In genomic region chrX:15274946-15275345, GRCh38 we compare ENCODE assay signal across 24 cellular contexts. TPM values are rescaled to one million over a fixed set of nuclear protein-coding genes. Genes with fewer than 3 reads are reported as not detected.
DNase-seq lines count a peak whose midpoint lies in the region; ATAC-seq, FAIRE-seq and TF ChIP-seq lines count a peak whose summit lies in the region.
"Had no signal": no experiment of that assay in that cellular context is flagged by ENCODE, and none has a peak within 500 bp of the region (broad histone marks: within the 10 kb centered on the region; RNA-seq: fewer than 3 reads in every experiment).

No MANE protein-coding gene starts in this region.

- H3K36me3 ChIP-seq in IMR-90 (ENCODE audit: control insufficient read depth, insufficient read depth, low read length): no peaks in the 10 kb centered on the region
- H3K36me3 ChIP-seq in K562 (ENCODE audit: control insufficient read depth, insufficient read depth, low read length): no peaks in the 10 kb centered on the region
- no peaks in the 10 kb centered on the region for H3K36me3 ChIP-seq in MM.1S (replicated peaks; ENCODE audit: insufficient read depth, low read length)
- H3K36me3 ChIP-seq: HAP-1 had no signal

- H3K9ac ChIP-seq in IMR-90 (ENCODE audit: low read depth, low read length) (no peak overlapping the region), K562 (ENCODE audit: insufficient read depth in 1 of 2, low read depth in 2 of 2, low read length in 2 of 2) (no peak overlapping the region), MM.1S (ENCODE audit: low read length) (no peak overlapping the region)

- CTCF ChIA-PET in IMR-90 (lab: Yijun Ruan, JAX) (no interaction called here), K562 (lab: Yijun Ruan, JAX; ENCODE audit: low intra/inter-chr PET ratio) (no interaction called here)

- intact Hi-C loops in IMR-90 (cut with micrococcal nuclease): no loop called here
- intact Hi-C loops in K562 (cut with micrococcal nuclease): no loop called here

- no peak overlapping the region for H2BK120ac ChIP-seq in IMR-90 (ENCODE audit: low read depth, low read length)

- in situ Hi-C loops in IMR-90 (cut with MboI; ENCODE audit: low sequenced_read_pairs) (no loop called here), K562 (cut with MboI) (no loop called here)

- no peak overlapping the region for H3K27ac ChIP-seq in IMR-90 (ENCODE audit: insufficient read depth, low read length)
- no peak overlapping the region for H3K27ac ChIP-seq in K562 (ENCODE audit: extremely low read depth, low read depth, low read length)
- H3K27ac ChIP-seq in MM.1S (ENCODE audit: low read length): no peak overlapping the region

- H2AFZ ChIP-seq in IMR-90 (replicated peaks; ENCODE audit: low read length, poor library complexity) (no peak overlapping the region), K562 (ENCODE audit: low read depth, low read length) (no peak overlapping the region), MM.1S (ENCODE audit: low read length) (no peak overlapping the region)

- H2BK5ac ChIP-seq in IMR-90 (ENCODE audit: low read depth, low read length, poor library complexity, severe bottlenecking): no peak overlapping the region

- H3K9me3 ChIP-seq in IMR-90 (ENCODE audit: control insufficient read depth, insufficient read depth, low read length) (no peaks in the 10 kb centered on the region), K562 (replicated peaks; ENCODE audit: control insufficient read depth, insufficient read depth, low read depth, low read length) (no peaks in the 10 kb centered on the region), MM.1S (replicated peaks; ENCODE audit: insufficient read depth, low read length) (no peaks in the 10 kb centered on the region)
- H3K9me3 ChIP-seq: HAP-1 had no signal

- WGBS in IMR-90 (ENCODE audit: extremely low coverage in 2 of 2, insufficient read length in 1 of 2), 2 experiments: no CpG with 5 or more reads among the region's 2 CpGs
- WGBS in K562 (ENCODE audit: insufficient coverage, low coverage, missing lambda C conversion rate): 0% methylated on average over 2 of the region's 2 CpGs

- H3K23ac ChIP-seq in IMR-90 (ENCODE audit: low read depth, low read length): no peak overlapping the region

- no peaks in the 10 kb centered on the region for H3K79me1 ChIP-seq in IMR-90 (ENCODE audit: low read depth in 1 of 2, low read length in 2 of 2)

- no peaks in the 10 kb centered on the region for H4K20me1 ChIP-seq in IMR-90 (ENCODE audit: insufficient read depth, low read length)
- no peaks in the 10 kb centered on the region for H4K20me1 ChIP-seq in K562 (replicated peaks; ENCODE audit: control insufficient read depth, insufficient read depth, low read length)
- no peaks in the 10 kb centered on the region for H4K20me1 ChIP-seq in MM.1S (ENCODE audit: insufficient read depth, low read length)

- H3K9me1 ChIP-seq in IMR-90 (ENCODE audit: insufficient read depth, low read length) (no peaks in the 10 kb centered on the region), K562 (ENCODE audit: control insufficient read depth, insufficient read depth, low read length) (no peaks in the 10 kb centered on the region)

- no peak for TF ChIP-seq POLR2A in IMR-90 (IDR thresholded peaks at IDR 0.05; ENCODE audit: low read depth, low read length)
- TF ChIP-seq POLR2A in K562 (conservative IDR thresholded peaks at IDR 0.05): no peak

- no peaks in the 10 kb centered on the region; the same call in 1 of the 2 replicates for H3K4me1 ChIP-seq in IMR-90 (ENCODE audit: control insufficient read depth, insufficient read depth, low read length)
- peaks cover 0 to 2% of the 10 kb centered on the region in 2 experiments; a peak in 2 of 5 replicates for H3K4me1 ChIP-seq in K562 (replicated peaks in 1 of 2; ENCODE audit: control insufficient read depth in 2 of 2, insufficient read depth in 2 of 2, low read length in 2 of 2)
- H3K4me1 ChIP-seq in MM.1S (ENCODE audit: low read length): no peaks in the 10 kb centered on the region
- H3K4me1 ChIP-seq: HAP-1 had no signal

- TF ChIP-seq CTCF in IMR-90 (conservative IDR thresholded peaks at IDR 0.05; ENCODE audit: low read depth, low read length) (no peak), K562 (IDR thresholded peaks at IDR 0.05 in 2 of 3, conservative IDR thresholded peaks at IDR 0.05 in 1 of 3; ENCODE audit: insufficient read depth in 2 of 3, low read depth in 1 of 3, low read length in 3 of 3) (no peak), MM.1S (IDR thresholded peaks at IDR 0.05; ENCODE audit: low read length) (no peak)

- H3K14ac ChIP-seq in IMR-90 (replicated peaks; ENCODE audit: low read depth, low read length): no peak overlapping the region

- POLR2A ChIA-PET in IMR-90 (lab: Charles Lee; ENCODE audit: unreplicated experiment) (no interaction called here), K562 (lab: Yijun Ruan, JAX) (no interaction called here)

- H2BK20ac ChIP-seq in IMR-90 (ENCODE audit: low read depth, low read length): no peak overlapping the region

- H3K56ac ChIP-seq in IMR-90 (ENCODE audit: extremely low read depth, insufficient read depth, low read length): no peak overlapping the region

- no peaks in the 10 kb centered on the region for H3K9me2 ChIP-seq in MM.1S (replicated peaks; ENCODE audit: insufficient read depth, low read length)

- no peak overlapping the region for H2BK15ac ChIP-seq in IMR-90 (ENCODE audit: low read depth, low read length)

- H3K4ac ChIP-seq in IMR-90 (ENCODE audit: low read depth, low read length): no peak overlapping the region

- H2AK9ac ChIP-seq in IMR-90 (replicated peaks; ENCODE audit: low read depth, low read length, poor library complexity): no peak overlapping the region

- H3K4me2 ChIP-seq in IMR-90 (ENCODE audit: low read depth, low read length) (no peak overlapping the region), K562 (ENCODE audit: insufficient read depth, low read length) (no peak overlapping the region), MM.1S (ENCODE audit: low read depth, low read length) (no peak overlapping the region)

- no peak overlapping the region for H4K91ac ChIP-seq in IMR-90 (ENCODE audit: insufficient read depth, low read depth, low read length)

- no peak overlapping the region for H4K5ac ChIP-seq in IMR-90 (ENCODE audit: low read depth, low read length)

- H3K79me2 ChIP-seq in K562 (ENCODE audit: control insufficient read depth, insufficient read depth, low read length): no peaks in the 10 kb centered on the region
- H3K79me2 ChIP-seq in MM.1S (ENCODE audit: low read length): no peaks in the 10 kb centered on the region

- TF ChIP-seq RAD21 in IMR-90 (IDR thresholded peaks at IDR 0.05; ENCODE audit: low read length) (no peak), K562 (CRISPR knock-in tag; conservative IDR thresholded peaks at IDR 0.05 in 1 of 2, IDR thresholded peaks at IDR 0.05 in 1 of 2) (no peak)

- no peaks in the 10 kb centered on the region for H3F3A ChIP-seq in MM.1S (ENCODE audit: insufficient read depth, low read length)

- FAIRE-seq in K562 (lab: Jason Lieb, UNC): no peak
- FAIRE-seq: GM12891, GM18507, H54 had no signal

- no peak overlapping the region for H3K18ac ChIP-seq in IMR-90 (ENCODE audit: low read depth, low read length)

- H4K8ac ChIP-seq in IMR-90 (ENCODE audit: low read depth in 2 of 2, low read length in 2 of 2): no peak overlapping the region

- TF ChIP-seq EP300 in K562 (IDR thresholded peaks at IDR 0.05; ENCODE audit: low read length): no peak

- ATAC-seq in IMR-90 (ENCODE audit: low read depth): no peak
- no peak for ATAC-seq in K562
- no peak for ATAC-seq in HG03442 (IDR thresholded peaks at IDR 0.05; ENCODE audit: unreplicated experiment)

- DNase-seq in IMR-90 (no peak), K562 (ENCODE audit: extremely low read depth in 1 of 4, low spot score in 3 of 4) (no peak), fibroblast of peridontal ligament (ENCODE audit: extremely low read depth) (peak; percentile 11), MM.1S (no peak), NCI-H748 (lab: John Stamatoyannopoulos, UW; ENCODE audit: unreplicated experiment) (no peak)
- DNase-seq: C1 segment of cervical spinal cord; Calu3; CD4-positive, alpha-beta memory T cell; COR-L47; DMS53; DMS79 treated with DMSO at 0.1 percent for 48 hours; GF-D8; GOT3; HFFc6 had no signal

- H3K4me3 ChIP-seq in IMR-90 (ENCODE audit: insufficient read depth, low read depth, low read length): no peak overlapping the region
- H3K4me3 ChIP-seq in K562: no peak overlapping the region
- H3K4me3 ChIP-seq in MM.1S (ENCODE audit: low read length): no peak overlapping the region
- H3K4me3 ChIP-seq: HAP-1 had no signal

- H3K27me3 ChIP-seq in IMR-90 (ENCODE audit: control insufficient read depth, insufficient read depth, low read length) (no peaks in the 10 kb centered on the region), K562 (ENCODE audit: control insufficient read depth in 2 of 2, insufficient read depth in 2 of 2, low read length in 2 of 2) (peaks cover 0 to 3% of the 10 kb centered on the region in 2 experiments; a peak in 1 of 5 replicates), MM.1S (replicated peaks; ENCODE audit: insufficient read depth, low read length) (no peaks in the 10 kb centered on the region)

- dilution Hi-C loops in IMR-90 (cut with HindIII; ENCODE audit: low sequenced_read_pairs, unreplicated experiment): no loop called here

- no TSS peak for BruUV-seq in IMR-90 (replicated peaks; lab: Mats Ljungman, UMichigan)
- no TSS peak for BruUV-seq in K562 (replicated peaks; lab: Mats Ljungman, UMichigan)

- H2AK5ac ChIP-seq in IMR-90 (ENCODE audit: low read depth, low read length): no peak overlapping the region

RNA-seq across cellular contexts. Expression of gene ASB9, which starts 5.1 kb away (rescaled TPM):
- total RNA-seq in IMR-90 (2012; rRNA removed): 0.28 and 0.36 TPM in 2 replicates
- polyA plus RNA-seq in IMR-90 (2012; rRNA removed): 0.15 TPM in 1 of 2 replicates, not detected in the other
- 0.35 TPM in 1 of 2 replicates, not detected in the other for polyA plus RNA-seq in IMR-90 (2012; cell fraction: cytosol; rRNA removed)
- 0.05 TPM in 1 of 2 replicates, not detected in the other for polyA plus RNA-seq in IMR-90 (2012; cell fraction: nucleus; rRNA removed; ENCODE audit: low replicate concordance)
- not detected in 2 replicates for total RNA-seq in K562 (2011; cell fraction: chromatin; rRNA removed; ENCODE audit: low replicate concordance)
- total RNA-seq in K562 (2011; cell fraction: nucleolus; rRNA removed): 0.79 TPM in 1 of 2 replicates, not detected in the other
- not detected in 2 replicates for total RNA-seq in K562 (2011; cell fraction: nucleoplasm; rRNA removed)
- 0.27 and 0.82 TPM in 2 replicates for total RNA-seq in K562 (2014; rRNA removed)
- 0.61 and 1.3 TPM in 2 replicates for total RNA-seq in K562 (2014; rRNA removed; fragmentation: Illumina TruSeq; extraction: Trizol)
- total RNA-seq in K562 (2015; rRNA removed; fragmentation: Illumina TruSeq; extraction: Trizol): 0.91 and 1.2 TPM in 2 replicates
- total RNA-seq in K562 (2021): 0.51 and 0.82 TPM in 2 replicates
- polyA plus RNA-seq in K562 (2011; rRNA removed): 0.16 and 0.96 TPM in 2 replicates
- 0.24 and 0.28 TPM in 2 replicates for polyA plus RNA-seq in K562 (2011; cell fraction: cytosol; rRNA removed)
- polyA plus RNA-seq in K562 (2011; cell fraction: nucleus; rRNA removed): 0.08 and 0.44 TPM in 2 replicates
- 1.3 and 1.4 TPM in 2 replicates for polyA plus RNA-seq in K562 (2012)
- polyA plus RNA-seq in K562 (2014; fragmentation: Illumina TruSeq; extraction: Trizol): 0.42 and 0.52 TPM in 2 replicates
- polyA plus RNA-seq in K562 (2014; fragmentation: Nextera tagmentation; extraction: Ambion mirVana): 1 to 10 TPM; 1.5 to 1.7 TPM
- polyA plus RNA-seq in K562 (2014; rRNA removed): 1.1 and 1.8 TPM in 2 replicates
- polyA minus RNA-seq in K562 (2011; rRNA and poly(A)+ RNA removed): 0.21 TPM in 1 of 2 replicates, not detected in the other
- polyA minus RNA-seq in K562 (2011; cell fraction: cytosol; rRNA and poly(A)+ RNA removed): not detected in 2 replicates
- polyA minus RNA-seq in K562 (2011; cell fraction: nucleus; rRNA and poly(A)+ RNA removed): not detected in 2 replicates
- total RNA-seq: A673; CD4-positive, alpha-beta memory T cell; G401 had no signal

RNA-seq across cellular contexts. Expression of gene ASB11, which starts 40.5 kb away (rescaled TPM):
- not detected in 2 replicates for total RNA-seq in IMR-90 (2012; rRNA removed)
- polyA plus RNA-seq in IMR-90 (2012; rRNA removed): not detected in 2 replicates
- not detected in 2 replicates for polyA plus RNA-seq in IMR-90 (2012; cell fraction: cytosol; rRNA removed)
- not detected in 2 replicates for polyA plus RNA-seq in IMR-90 (2012; cell fraction: nucleus; rRNA removed; ENCODE audit: low replicate concordance)
- not detected in 2 replicates for total RNA-seq in K562 (2011; cell fraction: chromatin; rRNA removed; ENCODE audit: low replicate concordance)
- not detected in 2 replicates for total RNA-seq in K562 (2011; cell fraction: nucleolus; rRNA removed)
- not detected in 2 replicates for total RNA-seq in K562 (2011; cell fraction: nucleoplasm; rRNA removed)
- not detected in 2 replicates for total RNA-seq in K562 (2014; rRNA removed)
- not detected in 2 replicates for total RNA-seq in K562 (2014; rRNA removed; fragmentation: Illumina TruSeq; extraction: Trizol)
- total RNA-seq in K562 (2015; rRNA removed; fragmentation: Illumina TruSeq; extraction: Trizol): not detected in 2 replicates
- not detected in 2 replicates for total RNA-seq in K562 (2021)
- polyA plus RNA-seq in K562 (2011; rRNA removed): not detected in 2 replicates
- polyA plus RNA-seq in K562 (2011; cell fraction: cytosol; rRNA removed): not detected in 2 replicates
- polyA plus RNA-seq in K562 (2011; cell fraction: nucleus; rRNA removed): not detected in 2 replicates
- 0.07 TPM in 1 of 2 replicates, not detected in the other for polyA plus RNA-seq in K562 (2012)
- polyA plus RNA-seq in K562 (2014; fragmentation: Illumina TruSeq; extraction: Trizol): not detected in 2 replicates
- not detected for polyA plus RNA-seq in K562 (2014; fragmentation: Nextera tagmentation; extraction: Ambion mirVana)
- not detected in 2 replicates for polyA plus RNA-seq in K562 (2014; rRNA removed)
- not detected in 2 replicates for polyA minus RNA-seq in K562 (2011; rRNA and poly(A)+ RNA removed)
- polyA minus RNA-seq in K562 (2011; cell fraction: cytosol; rRNA and poly(A)+ RNA removed): not detected in 2 replicates
- polyA minus RNA-seq in K562 (2011; cell fraction: nucleus; rRNA and poly(A)+ RNA removed): not detected in 2 replicates
- total RNA-seq: A172; Calu3; CD4-positive, alpha-beta memory T cell; Daoy; G401; HFFc6 had no signal
- polyA plus RNA-seq: BJ; CD4-positive, alpha-beta memory T cell had no signal
